7 cellular contexts compared by ENCODE assay signal in genomic region chr11:131991606-131992005, GRCh38.
"Had no signal": no experiment of that assay in that cellular context is flagged by ENCODE, and none has a peak within 500 bp of the region (broad histone marks: within the 10 kb centered on the region; RNA-seq: fewer than 3 reads in every experiment).

No MANE protein-coding gene starts in this region.

- DNase-seq: H9, HCEC 1CT, IMR-90 had no signal

- FAIRE-seq: H1, H54, HTR-8/SVneo had no signal

- H3K4me2 ChIP-seq: GM23338 had no signal

- H3K4me3 ChIP-seq: GM23338 had no signal

- H2AFZ ChIP-seq: GM23338 had no signal
